In genomic region chrX:15399901-15400500, GRCh38 we compare ENCODE assay signal across 15 cellular contexts. TPM values are rescaled to one million over a fixed set of nuclear protein-coding genes. Genes with fewer than 3 reads are reported as not detected.
"Had no signal": no experiment of that assay in that cellular context is flagged by ENCODE, and none has a peak within 500 bp of the region (broad histone marks: within the 10 kb centered on the region; RNA-seq: fewer than 3 reads in every experiment).

No MANE protein-coding gene starts in this region.

- H3K4me1 ChIP-seq: lower lobe of right lung, parathyroid adenoma, thyroid gland had no signal

- H2AFZ ChIP-seq: parathyroid adenoma had no signal

- H3K9me3 ChIP-seq: lower lobe of right lung, neutrophil, thyroid gland had no signal

- H3K27ac ChIP-seq: cardiac muscle cell, lower lobe of right lung, neutrophil, parathyroid adenoma, thyroid gland had no signal

- ATAC-seq: activated CD4-positive, alpha-beta T cell treated with anti-CD3 and anti-CD28 coated beads for 36 hours; esophagus mucosa; lower lobe of right lung; natural killer cell; WTC11 had no signal

- H3K9ac ChIP-seq: parathyroid adenoma had no signal

- DNase-seq: activated CD4-positive, alpha-beta T cell treated with anti-CD3 and anti-CD28 coated beads for 36 hours; activated CD4-positive, alpha-beta T cell treated with anti-CD3 and anti-CD28 coated beads, Interleukin-2, amount 50 U/mL, for 48 hours; effector CD8-positive, alpha-beta T cell; lower lobe of right lung; natural killer cell; stimulated activated CD4-positive, alpha-beta T cell treated with anti-CD3 and anti-CD28 coated beads, Interleukin-12 subunit alpha, Interleukin-12 subunit beta, amount 100 ng/mL, for 4 hours; stimulated activated CD4-positive, alpha-beta T cell treated with anti-CD3 and anti-CD28 coated beads, Interleukin-2, amount 100 ng/mL, for 24 hours; stimulated activated naive CD4-positive, alpha-beta T cell treated with Interleukin-2 at 50 U/mL for 16 hours; thyroid gland had no signal

- H3K4me3 ChIP-seq: cardiac muscle cell, lower lobe of right lung, thyroid gland had no signal

- H3K79me2 ChIP-seq: parathyroid adenoma had no signal

- H3K36me3 ChIP-seq: cardiac muscle cell, lower lobe of right lung, neutrophil had no signal

- H3K27me3 ChIP-seq: cardiac muscle cell, neutrophil, thyroid gland had no signal

RNA-seq across cellular contexts. Expression of gene VEGFD, which starts 15.8 kb away (rescaled TPM):
- total RNA-seq: activated CD4-positive, alpha-beta T cell treated with anti-CD3 and anti-CD28 coated beads for 36 hours; activated T-helper 1 cell treated with anti-CD3 and anti-CD28 coated beads, Interleukin-12 subunit alpha, Interleukin-12 subunit beta, Interleukin-2, Interleukin-4 antibody, amounts not matched to agents 30 ng/mL and 10 ng/mL and 1 ng/mL, durations not matched to agents 14 hours and 24 hours and 36 hours; natural killer cell; WTC11 had no signal
- polyA plus RNA-seq: cardiac muscle cell had no signal
